ENCODE assay signal across 8 cellular contexts in the genomic region with DNA sequence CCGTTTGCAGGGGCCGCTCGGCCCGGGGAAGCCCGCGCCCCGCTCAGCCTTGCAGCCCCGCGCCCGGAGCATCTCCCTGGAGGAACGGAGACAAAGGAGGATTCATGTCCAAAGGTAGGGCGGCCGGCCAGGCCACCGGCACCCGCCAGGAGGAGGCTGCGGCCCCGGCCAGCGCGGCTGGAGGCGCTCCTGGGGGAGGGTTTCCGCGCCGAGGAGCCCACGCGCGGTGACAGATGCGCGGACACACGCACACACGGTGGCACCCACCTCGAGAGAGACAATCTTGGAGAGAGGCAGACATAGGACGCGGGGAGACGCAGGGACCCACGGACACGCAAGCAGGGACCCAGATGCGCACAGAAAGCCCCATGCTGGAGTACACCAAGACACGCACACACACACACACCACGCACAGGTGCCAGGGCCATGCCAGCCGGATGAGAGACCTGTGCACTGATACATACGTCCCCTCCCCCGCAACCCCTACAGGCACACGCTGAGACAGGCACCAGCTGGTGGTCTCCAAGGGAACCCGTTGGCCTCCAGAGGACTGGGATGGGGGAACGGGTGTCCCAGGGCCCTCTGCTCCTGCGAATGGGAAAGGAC. TPM values are rescaled to one million over a fixed set of nuclear protein-coding genes. Genes with fewer than 3 reads are reported as not detected.
DNase-seq lines count a peak whose midpoint lies in the region; ATAC-seq and TF ChIP-seq lines count a peak whose summit lies in the region.

No MANE protein-coding gene starts in this region.

- DNase-seq in natural killer cell (no peak), WTC11 (ENCODE audit: low spot score) (peak; percentile 40), kidney epithelial cell (ENCODE audit: low read depth) (no peak), upper lobe of right lung (no peak), foreskin melanocyte (no peak), UCSD-AML1 (lab: John Stamatoyannopoulos, UW; ENCODE audit: unreplicated experiment) (no peak)
- no peak for DNase-seq in natural killer cell treated with Interleukin-12 subunit alpha and Interleukin-12 subunit beta and Interleukin-15 and Interleukin-18, amount 100 ng/mL, for 72 hours (ENCODE audit: low spot score)

- H3K27me3 Mint-ChIP-seq in natural killer cell (ENCODE audit: low read depth in 2 of 2) = peaks cover 29 to 41% of the 10 kb centered on the region in 2 donors
- H3K27me3 Mint-ChIP-seq in natural killer cell treated with Interleukin-12 subunit alpha and Interleukin-12 subunit beta and Interleukin-15 and Interleukin-18, amount 100 ng/mL, for 72 hours = peaks cover 30 to 41% of the 10 kb centered on the region in 2 donors
- H3K27me3 Mint-ChIP-seq in WTC11 (ENCODE audit: low read depth) = peaks cover 54% of the 10 kb centered on the region

- H3K4me1 ChIP-seq in upper lobe of right lung = peaks cover 9% of the 10 kb centered on the region

- intact Hi-C loops in natural killer cell (cut with micrococcal nuclease) = no loop called here
- intact Hi-C loops in upper lobe of right lung (cut with DNase I) = no loop called here

- no peaks in the 10 kb centered on the region for H3K36me3 Mint-ChIP-seq in natural killer cell
- no peaks in the 10 kb centered on the region for H3K36me3 Mint-ChIP-seq in natural killer cell treated with Interleukin-12 subunit alpha and Interleukin-12 subunit beta and Interleukin-15 and Interleukin-18, amount 100 ng/mL, for 72 hours
- no peaks in the 10 kb centered on the region for H3K36me3 Mint-ChIP-seq in WTC11

- H3K27ac ChIP-seq in upper lobe of right lung = no peak overlapping the region

- CTCF ChIA-PET in WTC11 (lab: Charles Lee) = interaction anchor here (0.6 to 3.5 kb wide), 6 partner anchors 51 to 208 kb away, joined by 3 to 20 read pairs (median 4); a partner anchor contains a TSS

- H3K4me3 ChIP-seq in kidney epithelial cell (ENCODE audit: low read depth, low read length) (peak overlapping the region; percentile 25), upper lobe of right lung (peak overlapping the region; percentile 38)

- no peak for TF ChIP-seq CTCF in natural killer cell (IDR thresholded peaks at IDR 0.05)
- no peak for TF ChIP-seq CTCF in WTC11 (IDR thresholded peaks at IDR 0.05)
- TF ChIP-seq CTCF in kidney epithelial cell (IDR thresholded peaks at IDR 0.05; ENCODE audit: insufficient read depth, low read length, poor library complexity, severe bottlenecking) = no peak
- TF ChIP-seq CTCF in upper lobe of right lung (IDR thresholded peaks at IDR 0.05) = no peak

- H3K4me3 Mint-ChIP-seq in natural killer cell (peak overlapping the region; percentile 31), WTC11 (peak overlapping the region; percentile 63)
- no peak overlapping the region for H3K4me3 Mint-ChIP-seq in natural killer cell treated with Interleukin-12 subunit alpha and Interleukin-12 subunit beta and Interleukin-15 and Interleukin-18, amount 100 ng/mL, for 72 hours

- POLR2A ChIA-PET in WTC11 (lab: Charles Lee) = interaction anchor here (1.6 kb wide), 1 partner anchor 114 kb away, joined by 5 read pairs; a partner anchor contains a TSS

- H3K36me3 ChIP-seq in kidney epithelial cell (ENCODE audit: control insufficient read depth, insufficient read depth, low read length) (no peaks in the 10 kb centered on the region), upper lobe of right lung (no peaks in the 10 kb centered on the region)

- ATAC-seq in natural killer cell (peak in 2 of 3 donors; percentile 19 to 20), WTC11 (peak; percentile 47), upper lobe of right lung (peak; percentile 3), HG02973 (IDR thresholded peaks at IDR 0.05; ENCODE audit: unreplicated experiment) (no peak)
- no peak for ATAC-seq in natural killer cell treated with Interleukin-12 subunit alpha and Interleukin-12 subunit beta and Interleukin-15 and Interleukin-18, amount 100 ng/mL, for 72 hours

- H3K9me3 ChIP-seq in upper lobe of right lung = no peaks in the 10 kb centered on the region

- H3K4me1 Mint-ChIP-seq in natural killer cell (peaks cover 6 to 10% of the 10 kb centered on the region in 2 donors), WTC11 (peaks cover 18% of the 10 kb centered on the region)
- peaks cover 5% of the 10 kb centered on the region in 2 donors for H3K4me1 Mint-ChIP-seq in natural killer cell treated with Interleukin-12 subunit alpha and Interleukin-12 subunit beta and Interleukin-15 and Interleukin-18, amount 100 ng/mL, for 72 hours (ENCODE audit: low read depth in 2 of 2)

- peaks cover 42% of the 10 kb centered on the region for H3K27me3 ChIP-seq in kidney epithelial cell (ENCODE audit: control insufficient read depth, insufficient read depth, low read length)
- H3K27me3 ChIP-seq in upper lobe of right lung = peaks cover 35% of the 10 kb centered on the region

- H3K9me3 Mint-ChIP-seq in natural killer cell (no peaks in the 10 kb centered on the region), WTC11 (no peaks in the 10 kb centered on the region)
- H3K9me3 Mint-ChIP-seq in natural killer cell treated with Interleukin-12 subunit alpha and Interleukin-12 subunit beta and Interleukin-15 and Interleukin-18, amount 100 ng/mL, for 72 hours = no peaks in the 10 kb centered on the region

- H3K27ac Mint-ChIP-seq in natural killer cell = no peak overlapping the region
- H3K27ac Mint-ChIP-seq in natural killer cell treated with Interleukin-12 subunit alpha and Interleukin-12 subunit beta and Interleukin-15 and Interleukin-18, amount 100 ng/mL, for 72 hours = no peak overlapping the region
- no peak overlapping the region for H3K27ac Mint-ChIP-seq in WTC11

TF ChIP-seq in WTC11, 78 proteins besides CTCF, POLR2A, EP300 and RAD21:
- TF ChIP-seq, protein P1, sequence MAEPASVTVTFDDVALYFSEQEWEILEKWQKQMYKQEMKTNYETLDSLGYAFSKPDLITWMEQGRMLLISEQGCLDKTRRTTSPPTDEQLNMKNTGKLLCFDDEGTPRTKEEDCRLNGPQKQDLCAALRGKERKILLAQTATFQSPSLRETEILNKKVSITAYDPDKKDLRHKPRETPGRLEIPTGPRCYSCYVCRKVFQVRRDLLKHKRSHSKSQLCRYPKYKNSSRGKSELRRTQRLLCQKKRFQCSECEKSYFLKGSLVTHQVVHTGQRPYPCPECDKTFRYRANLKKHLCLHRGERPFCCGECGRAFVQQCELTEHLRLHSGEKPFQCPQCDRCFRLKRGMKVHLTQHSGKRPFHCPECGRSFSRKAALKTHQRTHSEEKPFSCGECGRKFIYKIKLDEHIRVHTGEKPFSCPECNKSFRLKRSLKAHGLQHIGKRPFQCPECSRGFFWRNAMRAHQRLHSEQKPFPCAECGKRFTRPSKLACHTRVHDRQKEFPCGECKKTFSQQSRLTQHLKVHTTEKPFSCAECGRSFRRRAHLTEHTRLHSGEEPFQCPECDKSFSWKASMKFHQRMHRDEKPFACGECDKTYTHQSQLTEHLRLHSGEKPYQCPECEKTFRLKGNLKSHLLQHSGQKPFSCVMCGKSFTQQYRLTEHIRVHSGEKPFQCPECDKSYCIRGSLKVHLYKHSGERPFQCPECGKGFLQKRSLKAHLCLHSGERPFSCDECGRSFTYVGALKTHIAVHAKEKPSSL (CRISPR knock-in tag; conservative IDR thresholded peaks at IDR 0.05) = no peak
- TF ChIP-seq ETV6 (CRISPR knock-in tag; IDR thresholded peaks at IDR 0.05) = no peak
- no peak for TF ChIP-seq SOX15 (CRISPR knock-in tag; IDR thresholded peaks at IDR 0.05)
- TF ChIP-seq, protein P2, sequence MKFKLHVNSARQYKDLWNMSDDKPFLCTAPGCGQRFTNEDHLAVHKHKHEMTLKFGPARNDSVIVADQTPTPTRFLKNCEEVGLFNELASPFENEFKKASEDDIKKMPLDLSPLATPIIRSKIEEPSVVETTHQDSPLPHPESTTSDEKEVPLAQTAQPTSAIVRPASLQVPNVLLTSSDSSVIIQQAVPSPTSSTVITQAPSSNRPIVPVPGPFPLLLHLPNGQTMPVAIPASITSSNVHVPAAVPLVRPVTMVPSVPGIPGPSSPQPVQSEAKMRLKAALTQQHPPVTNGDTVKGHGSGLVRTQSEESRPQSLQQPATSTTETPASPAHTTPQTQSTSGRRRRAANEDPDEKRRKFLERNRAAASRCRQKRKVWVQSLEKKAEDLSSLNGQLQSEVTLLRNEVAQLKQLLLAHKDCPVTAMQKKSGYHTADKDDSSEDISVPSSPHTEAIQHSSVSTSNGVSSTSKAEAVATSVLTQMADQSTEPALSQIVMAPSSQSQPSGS (CRISPR knock-in tag; IDR thresholded peaks at IDR 0.05; ENCODE audit: borderline replicate concordance, low read depth) = no peak
TF ChIP-seq in WTC11: peak in this region for 0.

RNA-seq across cellular contexts. Expression of a gene that starts 7.8 kb away (rescaled TPM):
- total RNA-seq in natural killer cell (under 1 TPM in 1 of 3 donors, not detected in 2; 0.38 TPM), WTC11 (2021) (19.5 to 25.3 TPM (median 24.0 TPM) in 3 replicates), kidney epithelial cell (1.9 and 2.5 TPM in 2 replicates), upper lobe of right lung (3.2 TPM)
- total RNA-seq in natural killer cell treated with Interleukin-12 subunit alpha and Interleukin-12 subunit beta and Interleukin-15 and Interleukin-18, amount 100 ng/mL, for 72 hours = under 1 TPM; 0.14 to 0.25 TPM

RNA-seq across cellular contexts. Expression of a gene that starts 21.5 kb away (rescaled TPM):
- total RNA-seq in natural killer cell = 1 to 10 TPM; 1.7 to 3.6 (median 3.0) TPM
- total RNA-seq in natural killer cell treated with Interleukin-12 subunit alpha and Interleukin-12 subunit beta and Interleukin-15 and Interleukin-18, amount 100 ng/mL, for 72 hours = 1 to 10 TPM; 1.5 to 1.7 TPM
- total RNA-seq in WTC11 (2021) = not detected in 3 replicates
- total RNA-seq in kidney epithelial cell = 0.68 and 2.6 TPM in 2 replicates
- 1.3 TPM for total RNA-seq in upper lobe of right lung

RNA-seq across cellular contexts. Expression of a gene that starts 30.1 kb away (rescaled TPM):
- total RNA-seq in natural killer cell = 1 to 10 TPM; 4.2 to 7.1 (median 6.1) TPM
- total RNA-seq in natural killer cell treated with Interleukin-12 subunit alpha and Interleukin-12 subunit beta and Interleukin-15 and Interleukin-18, amount 100 ng/mL, for 72 hours = 100 to 1,000 TPM in 1 of 2 donors, 10 to 100 TPM in 1; 34.7 to 115 TPM
- 40.3 to 43.7 TPM (median 41.7 TPM) in 3 replicates for total RNA-seq in WTC11 (2021)
- total RNA-seq in kidney epithelial cell = 9.8 and 14.3 TPM in 2 replicates
- 1.3 TPM for total RNA-seq in upper lobe of right lung

RNA-seq across cellular contexts. Expression of a gene that starts 50.5 kb away (rescaled TPM):
- total RNA-seq in natural killer cell (1 to 10 TPM; 2.4 to 3.2 (median 2.7) TPM), WTC11 (2021) (2.8 to 3.6 TPM (median 2.8 TPM) in 3 replicates), kidney epithelial cell (0.41 and 0.96 TPM in 2 replicates), upper lobe of right lung (0.23 TPM)
- 1 to 10 TPM in 1 of 2 donors, under 1 TPM in 1; 0.40 to 3.2 TPM for total RNA-seq in natural killer cell treated with Interleukin-12 subunit alpha and Interleukin-12 subunit beta and Interleukin-15 and Interleukin-18, amount 100 ng/mL, for 72 hours

Comparison
In these comparisons a context has a peak if more than half of its experiments do, and no peak if none do; other contexts are left out.
1. ATAC-seq: peak in natural killer cell (2 of 3), WTC11 (single experiment) and upper lobe of right lung (single experiment); none in natural killer cell treated with Interleukin-12 subunit alpha and Interleukin-12 subunit beta and Interleukin-15 and Interleukin-18, amount 100 ng/mL, for 72 hours (0 of 2) and HG02973 (single experiment).